In genomic region chr9:107142430-107142829, GRCh38 we compare ENCODE assay signal across 16 cellular contexts.
DNase-seq lines count a peak whose midpoint lies in the region; ATAC-seq and TF ChIP-seq lines count a peak whose summit lies in the region.
"Had no signal": no experiment of that assay in that cellular context is flagged by ENCODE, and none has a peak within 500 bp of the region (broad histone marks: within the 10 kb centered on the region; RNA-seq: fewer than 3 reads in every experiment).

No MANE protein-coding gene starts in this region.

- no peaks in the 10 kb centered on the region for H3K9me3 ChIP-seq in heart right ventricle
- no peaks in the 10 kb centered on the region for H3K9me3 ChIP-seq in thyroid gland

- 43 to 69% methylated on average over 1 of the region's 1 CpG for WGBS in heart right ventricle, 2 donors
- WGBS in thyroid gland, 2 donors = 71 to 79% methylated on average over 1 of the region's 1 CpG

- H3K36me3 ChIP-seq in heart right ventricle = no peaks in the 10 kb centered on the region
- H3K36me3 ChIP-seq in thyroid gland = no peaks in the 10 kb centered on the region

- ATAC-seq in Right ventricle myocardium superior (ENCODE audit: poor library complexity) = peak; percentile 80
- ATAC-seq in heart right ventricle = peak in 6 of 8 donors; percentile 36 to 92 (median 73)
- ATAC-seq in sciatic nerve = peak; percentile 24
- ATAC-seq in GM21786 (IDR thresholded peaks at IDR 0.05; ENCODE audit: unreplicated experiment) = no peak
- ATAC-seq in GM19467 (IDR thresholded peaks at IDR 0.05; ENCODE audit: unreplicated experiment) = no peak
- no peak for ATAC-seq in GM18867 (IDR thresholded peaks at IDR 0.05; ENCODE audit: unreplicated experiment)
- ATAC-seq: K562 had no signal

- H3K27ac ChIP-seq in heart right ventricle (no peak overlapping the region), thyroid gland (no peak overlapping the region)
- H3K27ac ChIP-seq: C4-2B, HL-60 had no signal

- DNase-seq in Right ventricle myocardium superior (no peak), cardiac septum (ENCODE audit: low spot score) (no peak), heart right ventricle (peak in 1 of 2 donors; percentile 6), sciatic nerve (ENCODE audit: low spot score) (no peak), thyroid gland (no peak)
- DNase-seq: NCI-H146; NCI-H2227 treated with DMSO at 0.1 percent for 48 hours; NCI-H526; NK-92 treated with Interleukin-12 subunit alpha and Interleukin-12 subunit beta, amount 100 ng/mL, for 24 hours; RPMI8226 had no signal

- TF ChIP-seq POLR2A in thyroid gland (IDR thresholded peaks at IDR 0.05) = no peak

- peaks cover 0 to 15% (median 11%) of the 10 kb centered on the region in 9 donors for H3K4me1 ChIP-seq in heart right ventricle
- peaks cover 0 to 6% of the 10 kb centered on the region in 2 donors for H3K4me1 ChIP-seq in thyroid gland

- H3K4me3 ChIP-seq in heart right ventricle (no peak overlapping the region), thyroid gland (replicated peaks in 1 of 3) (no peak overlapping the region)
- H3K4me3 ChIP-seq: K562 had no signal

- intact Hi-C loops in Right ventricle myocardium superior (cut with DNase I) = no loop called here
- intact Hi-C loops in cardiac septum (cut with DNase I) = no loop called here
- intact Hi-C loops in heart right ventricle (cut with DNase I) = no loop called here
- intact Hi-C loops in sciatic nerve (cut with DNase I) = no loop called here
- intact Hi-C loops in thyroid gland (cut with DNase I) = no loop called here

- no peaks in the 10 kb centered on the region for H3K27me3 ChIP-seq in heart right ventricle
- H3K27me3 ChIP-seq in thyroid gland = no peaks in the 10 kb centered on the region

- no peak for TF ChIP-seq CTCF in heart right ventricle (IDR thresholded peaks at IDR 0.05)
- TF ChIP-seq CTCF in thyroid gland (IDR thresholded peaks at IDR 0.05) = no peak

Comparison
In these comparisons a context has a peak if more than half of its experiments do, and no peak if none do; other contexts are left out.
1. ATAC-seq: peak in Right ventricle myocardium superior (single experiment), heart right ventricle (6 of 8) and sciatic nerve (single experiment); none in GM21786 (single experiment), GM19467 (single experiment) and GM18867 (single experiment).